Comparison of ENCODE assay signal across 17 cellular contexts in the genomic region with DNA sequence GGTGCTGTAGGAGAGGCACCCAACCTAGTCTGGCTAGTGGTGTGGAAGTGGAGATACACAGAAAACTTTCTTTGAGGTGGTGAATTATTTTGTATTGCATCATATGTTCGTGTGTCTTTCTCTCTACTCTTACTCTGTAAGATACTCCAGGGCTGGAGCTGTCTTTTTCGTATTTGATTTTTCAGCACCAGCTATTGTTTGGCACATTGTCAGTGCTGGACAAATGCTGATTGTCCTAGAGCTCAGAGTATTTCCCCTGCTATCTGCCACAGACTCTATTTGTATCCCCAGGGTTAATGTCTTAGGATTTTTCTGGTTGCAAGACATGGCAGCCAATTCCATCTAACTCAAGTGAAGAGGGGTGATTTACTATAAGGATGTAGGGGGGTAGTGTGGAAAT.
A peak's percentile ranks its signal among the peaks of the same experiment; 100 is the strongest.
DNase-seq lines count a peak whose midpoint lies in the region; ATAC-seq and TF ChIP-seq lines count a peak whose summit lies in the region.
"Had no signal": no experiment of that assay in that cellular context is flagged by ENCODE, and none has a peak within 500 bp of the region (broad histone marks: within the 10 kb centered on the region; RNA-seq: fewer than 3 reads in every experiment).

No MANE protein-coding gene starts in this region.

- H3K4me3 ChIP-seq in psoas muscle, result no peak overlapping the region
- H3K4me3 ChIP-seq: GM23338 had no signal

- DNase-seq in Ammon's horn (ENCODE audit: low spot score) (peak; percentile 55), caudate nucleus (lab: John Stamatoyannopoulos, UW) (peak in 4 of 61 donors; percentile 1 to 22 (median 3)), inferior parietal cortex (ENCODE audit: extremely low spot score) (peak; percentile 53), putamen (ENCODE audit: low spot score) (peak; percentile 61), psoas muscle (no peak), NCI-H446 treated with DMSO at 0.1 percent for 48 hours (lab: John Stamatoyannopoulos, UW) (no peak)
- DNase-seq: BE2C; CD4-positive, CD25-positive, alpha-beta regulatory T cell; CD8-positive, alpha-beta memory T cell; COR-L47; DMS 273 treated with DMSO at 0.1 percent for 48 hours; H7; HFFc6 had no signal

- no peaks in the 10 kb centered on the region for H3K9me3 ChIP-seq in psoas muscle
- H3K9me3 ChIP-seq: BE2C had no signal

- H3K27me3 ChIP-seq in psoas muscle (ENCODE audit: insufficient read depth in 3 of 3, low read length in 2 of 3), result no peaks in the 10 kb centered on the region

- ATAC-seq in GM19455 (IDR thresholded peaks at IDR 0.05; ENCODE audit: unreplicated experiment) (no peak), psoas muscle (no peak)
- ATAC-seq: GM23338, HCT116 had no signal

- H3K4me1 ChIP-seq in psoas muscle, result no peaks in the 10 kb centered on the region
- H3K4me1 ChIP-seq: BE2C had no signal

- intact Hi-C loops in psoas muscle (cut with DNase I), result no loop called here

- TF ChIP-seq CTCF in psoas muscle (IDR thresholded peaks at IDR 0.05), result no peak

- H3K27ac ChIP-seq in caudate nucleus (ENCODE audit: low read depth, low read length), result peak overlapping the region; percentile 11
- H3K27ac ChIP-seq in psoas muscle, result no peak overlapping the region
- H3K27ac ChIP-seq: HL-60 had no signal

- WGBS in psoas muscle, 3 donors, result 40 to 56% (median 55%) methylated on average over 2 of the region's 2 CpGs

- H3K36me3 ChIP-seq in psoas muscle (ENCODE audit: insufficient read depth in 1 of 2, low read depth in 1 of 2), result no peaks in the 10 kb centered on the region
- H3K36me3 ChIP-seq: BE2C had no signal

Comparison
In these comparisons a context has a peak if more than half of its experiments do, and no peak if none do; other contexts are left out.
1. DNase-seq: peak in Ammon's horn (single experiment), inferior parietal cortex (single experiment) and putamen (single experiment); none in psoas muscle (0 of 2) and NCI-H446 treated with DMSO at 0.1 percent for 48 hours (single experiment).